ENCODE assay signal across 8 cellular contexts in the genomic region with DNA sequence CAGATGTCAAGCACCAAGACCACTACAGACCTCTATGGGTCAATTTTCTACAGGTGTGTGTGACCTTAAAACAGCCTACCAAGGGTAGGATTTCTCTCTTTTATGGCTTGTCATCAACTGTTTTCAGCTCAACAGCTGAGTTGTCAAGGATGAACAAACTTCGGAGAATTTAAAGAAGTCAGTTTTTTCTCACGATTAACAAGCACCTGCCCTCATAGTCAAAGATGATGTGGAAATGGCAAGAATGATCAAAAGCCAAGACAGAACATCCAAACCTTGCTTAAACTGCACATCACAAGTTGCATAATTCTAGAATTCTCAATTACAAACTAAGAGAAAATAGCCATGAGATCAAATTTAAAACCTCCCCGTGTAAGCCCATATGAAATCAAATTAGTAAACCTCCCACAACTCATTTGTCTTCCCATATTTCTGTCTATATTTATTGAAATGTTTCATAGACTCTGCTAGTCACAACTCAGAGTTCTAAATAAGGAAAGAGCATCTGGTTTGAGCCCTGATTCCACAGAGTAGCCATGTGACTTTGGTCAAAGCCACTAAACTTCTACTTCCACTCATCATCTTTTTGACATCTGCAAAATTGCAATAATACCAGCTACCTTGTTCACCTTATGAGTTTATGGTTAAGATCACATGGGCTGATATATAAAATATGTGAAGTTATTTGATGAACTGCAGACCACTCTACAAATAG.
"Had no signal": no experiment of that assay in that cellular context is flagged by ENCODE, and none has a peak within 500 bp of the region (broad histone marks: within the 10 kb centered on the region; RNA-seq: fewer than 3 reads in every experiment).

No MANE protein-coding gene starts in this region.

- H3K9ac ChIP-seq: GM23248 had no signal

- H3K4me1 ChIP-seq: HAP-1 had no signal

- ATAC-seq: HCT116, HepG2 had no signal

- H3K9me3 ChIP-seq: HAP-1 had no signal

- H3K4me3 Mint-ChIP-seq: HFFc6 had no signal

- H3K36me3 ChIP-seq: HAP-1 had no signal

- H3K4me3 ChIP-seq: GM23248, HAP-1 had no signal

- H3K27ac ChIP-seq: GM23248, HL-60 had no signal

- H3K9me3 Mint-ChIP-seq: HFFc6 had no signal

- H2AFZ ChIP-seq: GM23248 had no signal

- H3K27ac Mint-ChIP-seq: HFFc6 had no signal

- DNase-seq: GOT3, H7, HFFc6 had no signal
